Comparison of ENCODE assay signal across 24 cellular contexts in the genomic region with DNA sequence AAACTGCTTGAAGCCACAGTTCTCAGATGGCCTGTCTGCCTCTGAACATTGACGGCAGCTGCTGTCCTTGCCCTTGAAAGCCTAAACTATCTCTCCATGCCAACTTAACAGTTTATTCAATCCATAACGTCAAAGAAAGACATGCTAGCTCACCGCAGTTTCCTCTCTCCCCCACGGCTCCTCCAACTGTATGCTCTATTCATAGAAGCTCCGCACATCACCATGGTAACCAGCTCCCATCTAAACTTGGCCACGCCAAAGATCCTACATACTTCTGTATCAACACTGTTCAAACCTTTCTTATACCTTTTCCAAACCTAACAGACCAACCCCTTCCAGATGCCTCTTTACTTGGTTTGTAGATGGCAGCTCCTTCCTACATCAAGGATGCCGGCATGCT.
"Had no signal": no experiment of that assay in that cellular context is flagged by ENCODE, and none has a peak within 500 bp of the region (broad histone marks: within the 10 kb centered on the region; RNA-seq: fewer than 3 reads in every experiment).

No MANE protein-coding gene starts in this region.

- H3K27ac ChIP-seq: body of pancreas, colonic mucosa, left ventricle myocardium inferior, pancreas, spleen, upper lobe of left lung, vagina, VCaP had no signal

- H3K4me1 ChIP-seq: body of pancreas, colonic mucosa, pancreas, spleen, upper lobe of left lung, vagina had no signal

- FAIRE-seq: pancreas had no signal

- H3K4me3 Mint-ChIP-seq: activated T-cell treated with anti-CD3 and anti-CD28 coated beads, Interleukin-2, amount 50 U/mL, for 72 hours; mesothelial cell of epicardium; nephron progenitor cell had no signal

- DNase-seq: activated CD4-positive, alpha-beta T cell treated with anti-CD3 and anti-CD28 coated beads for 4 hours; activated CD4-positive, alpha-beta T cell treated with anti-CD3 and anti-CD28 coated beads, Interleukin-2, amount 50 U/mL, for 4 hours; activated naive CD4-positive, alpha-beta T cell; activated T-cell treated with anti-CD3 and anti-CD28 coated beads for 4 hours; activated T-cell treated with anti-CD3 and anti-CD28 coated beads, Interleukin-2, amount 50 U/mL, for 72 hours; body of pancreas; cerebellar nuclear complex; colonic mucosa; effector memory CD4-positive, alpha-beta T cell; foreskin fibroblast; islet precursor cell; left ventricle myocardium inferior; naive B cell; nephron progenitor cell; pancreas; right cardiac atrium; spleen; stimulated activated CD4-positive, alpha-beta T cell treated with anti-CD3 and anti-CD28 coated beads, Interleukin-2, amount 100 ng/mL, for 48 hours; stimulated activated naive CD8-positive, alpha-beta T cell treated with anti-CD3 and anti-CD28 coated beads, Interleukin-15, Interleukin-2, amounts not matched to agents 100 U/mL and 50 U/mL, for 24 hours; upper lobe of left lung had no signal

- H3K27me3 ChIP-seq: body of pancreas, colonic mucosa, pancreas, spleen, upper lobe of left lung, vagina had no signal

- H3K4me3 ChIP-seq: body of pancreas, colonic mucosa, left ventricle myocardium inferior, pancreas, upper lobe of left lung, vagina had no signal

- H3K27ac Mint-ChIP-seq: activated naive CD4-positive, alpha-beta T cell treated with anti-CD3 and anti-CD28 coated beads, Interleukin-2, amount 50 U/mL, for 72 hours; activated T-cell treated with anti-CD3 and anti-CD28 coated beads, Interleukin-2, amount 50 U/mL, for 72 hours; mesothelial cell of epicardium; nephron progenitor cell had no signal

- H3K27me3 Mint-ChIP-seq: naive B cell had no signal

- H3K4me1 Mint-ChIP-seq: mesothelial cell of epicardium, nephron progenitor cell had no signal
